2 cellular contexts compared by ENCODE assay signal in genomic region chr2:205556841-205557539, GRCh38.
TF ChIP-seq lines count a peak whose summit lies in the region.

No MANE protein-coding gene starts in this region.

TF ChIP-seq in HEK293, 187 proteins besides CTCF, POLR2A, EP300 and RAD21 (continued from another document):
- TF ChIP-seq HIC1 (tag by site-specific recombination; IDR thresholded peaks at IDR 0.05), result no peak
- TF ChIP-seq SALL2 (tag by site-specific recombination; IDR thresholded peaks at IDR 0.05; ENCODE audit: borderline replicate concordance), result no peak
- no peak for TF ChIP-seq ZNF596 (tag by site-specific recombination; IDR thresholded peaks at IDR 0.05)
- TF ChIP-seq ZNF10 (tag by site-specific recombination; IDR thresholded peaks at IDR 0.05), result no peak

TF ChIP-seq in K562, 482 proteins besides CTCF, POLR2A, EP300 and RAD21 (continued from another document):
- TF ChIP-seq TFAP4 (CRISPR knock-in tag; IDR thresholded peaks at IDR 0.05; ENCODE audit: borderline replicate concordance) (no peak), MITF (IDR thresholded peaks at IDR 0.05) (no peak), EGR1 (conservative IDR thresholded peaks at IDR 0.05) (peak; percentile 50)
TF ChIP-seq in K562: peak in this region for 1.
